Comparison of ENCODE assay signal across 23 cellular contexts in the genomic region with DNA sequence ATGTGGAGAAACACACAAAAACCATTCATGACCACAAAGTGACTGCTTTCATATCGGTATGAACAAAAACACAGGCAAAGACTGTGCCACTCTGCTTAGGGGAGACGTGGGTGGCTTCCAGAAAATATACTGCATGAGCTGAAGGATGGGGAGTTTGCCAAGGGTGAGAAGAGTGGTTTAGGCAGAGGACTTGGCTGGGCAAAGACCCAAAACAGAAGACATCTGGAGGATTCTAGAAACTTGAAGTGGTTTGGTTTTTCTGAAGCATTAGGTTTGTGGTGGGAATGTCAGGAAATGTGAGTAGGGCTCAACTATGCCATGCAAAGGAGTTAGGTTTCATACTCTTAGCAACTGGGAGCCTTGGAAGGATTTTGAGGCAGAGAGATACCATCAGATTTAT. TPM values are rescaled to one million over a fixed set of nuclear protein-coding genes. Genes with fewer than 3 reads are reported as not detected.
A peak's percentile ranks its signal among the peaks of the same experiment; 100 is the strongest.
DNase-seq lines count a peak whose midpoint lies in the region; ATAC-seq and TF ChIP-seq lines count a peak whose summit lies in the region.
"Had no signal": no experiment of that assay in that cellular context is flagged by ENCODE, and none has a peak within 500 bp of the region (broad histone marks: within the 10 kb centered on the region; RNA-seq: fewer than 3 reads in every experiment).

No MANE protein-coding gene starts in this region.

- H3K27me3 ChIP-seq in AG04450 (ENCODE audit: control insufficient read depth, insufficient read depth, low read length) = no peaks in the 10 kb centered on the region
- H3K27me3 ChIP-seq: ascending aorta, gastrocnemius medialis had no signal

- CTCF ChIA-PET in AG04450 (lab: Charles Lee) (interaction anchor here (1.0 to 1.4 kb wide), 2 partner anchors 14 to 171 kb away, joined by 3 read pairs; no protein-coding TSS in a partner anchor), WTC11 (lab: Charles Lee) (interaction anchor here (1.0 kb wide), 1 partner anchor 14 kb away, joined by 3 read pairs; no protein-coding TSS in a partner anchor)

- H3K4me1 ChIP-seq in mucosa of descending colon (ENCODE audit: low read depth) = no peaks in the 10 kb centered on the region
- H3K4me1 ChIP-seq: ascending aorta, gastrocnemius medialis had no signal

- H3K27ac ChIP-seq in AG04450 (ENCODE audit: low read depth, low read length) = no peak overlapping the region
- H3K27ac ChIP-seq: A549, ascending aorta, gastrocnemius medialis had no signal

- H3K4me1 Mint-ChIP-seq in WTC11 = peaks cover 30% of the 10 kb centered on the region
- H3K4me1 Mint-ChIP-seq in stimulated activated effector memory CD8-positive, alpha-beta T cell treated with anti-CD3 and anti-CD28 coated beads, Interleukin-12 subunit alpha, Interleukin-12 subunit beta, amount 100 ng/mL, for 72 hours = peaks cover 15% of the 10 kb centered on the region
- H3K4me1 Mint-ChIP-seq: CD4-positive, alpha-beta memory T cell had no signal

- no peaks in the 10 kb centered on the region for H3K9me3 ChIP-seq in AG04450 (ENCODE audit: control insufficient read depth, insufficient read depth, low read length)
- H3K9me3 ChIP-seq in mucosa of descending colon = no peaks in the 10 kb centered on the region
- H3K9me3 ChIP-seq: A549, ascending aorta, gastrocnemius medialis had no signal

- no peak for TF ChIP-seq CTCF in AG04450 (IDR thresholded peaks at IDR 0.05; ENCODE audit: low read depth, low read length)
- no peak for TF ChIP-seq CTCF in WTC11 (IDR thresholded peaks at IDR 0.05)
- TF ChIP-seq CTCF in fibroblast of the aortic adventitia (IDR thresholded peaks at IDR 0.05; ENCODE audit: insufficient read depth, low read length) = no peak
- TF ChIP-seq CTCF in mucosa of descending colon (IDR thresholded peaks at IDR 0.05) = no peak

- H3K27me3 Mint-ChIP-seq in WTC11 (ENCODE audit: low read depth) = no peaks in the 10 kb centered on the region
- H3K27me3 Mint-ChIP-seq: CD4-positive, alpha-beta memory T cell had no signal

- DNase-seq in AG04450 (ENCODE audit: low read depth, low spot score) (peak; percentile 32), GM04503 (ENCODE audit: low read depth) (peak; percentile 68), WTC11 (ENCODE audit: low spot score) (no peak), fibroblast of the aortic adventitia (ENCODE audit: low read depth) (peak; percentile 70), mucosa of descending colon (no peak), NCI-H128 (lab: John Stamatoyannopoulos, UW; ENCODE audit: unreplicated experiment) (no peak), OCI-M1 (lab: John Stamatoyannopoulos, UW) (no peak)
- no peak for DNase-seq in stimulated activated effector memory CD8-positive, alpha-beta T cell treated with anti-CD3 and anti-CD28 coated beads, Interleukin-12 subunit alpha, Interleukin-12 subunit beta, amount 100 ng/mL, for 72 hours (ENCODE audit: low spot score in 2 of 2)
- DNase-seq: activated CD8-positive, alpha-beta T cell treated with anti-CD3 and anti-CD28 coated beads, Interleukin-2, amount 10 ng/mL, durations not matched to agents 7 days and 5 days; activated naive CD4-positive, alpha-beta T cell treated with anti-CD3 and anti-CD28 coated beads, Interleukin-2, amount 50 U/mL, for 16 hours; activated T-cell treated with anti-CD3 and anti-CD28 coated beads, Interleukin-2, amount 50 U/mL, for 48 hours; CD4-positive, alpha-beta memory T cell; gastrocnemius medialis; kidney; natural killer cell; NCI-H1092; NCI-H2081 treated with DMSO at 0.1 percent for 48 hours; NCI-H524 treated with DMSO at 0.1 percent for 48 hours; posterior cingulate gyrus; stimulated activated CD4-positive, alpha-beta T cell treated with anti-CD3 and anti-CD28 coated beads, Interleukin-2, amount 100 ng/mL, for 24 hours had no signal

- H3K9me3 Mint-ChIP-seq in WTC11 = no peaks in the 10 kb centered on the region
- H3K9me3 Mint-ChIP-seq in stimulated activated effector memory CD8-positive, alpha-beta T cell treated with anti-CD3 and anti-CD28 coated beads, Interleukin-12 subunit alpha, Interleukin-12 subunit beta, amount 100 ng/mL, for 72 hours = no peaks in the 10 kb centered on the region
- H3K9me3 Mint-ChIP-seq: natural killer cell had no signal

- H3K4me3 Mint-ChIP-seq in WTC11 = no peak overlapping the region
- no peak overlapping the region for H3K4me3 Mint-ChIP-seq in stimulated activated effector memory CD8-positive, alpha-beta T cell treated with anti-CD3 and anti-CD28 coated beads, Interleukin-12 subunit alpha, Interleukin-12 subunit beta, amount 100 ng/mL, for 72 hours
- H3K4me3 Mint-ChIP-seq: activated CD8-positive, alpha-beta T cell treated with anti-CD3 and anti-CD28 coated beads, Interleukin-2, amount 10 ng/mL, durations not matched to agents 7 days and 5 days; CD4-positive, alpha-beta memory T cell; natural killer cell had no signal

- POLR2A ChIA-PET in AG04450 (lab: Yijun Ruan, JAX) (no interaction called here), WTC11 (lab: Charles Lee) (no interaction called here)

- H3K27ac Mint-ChIP-seq in WTC11 = peak overlapping the region; percentile 42; the same call in 1 of the 2 replicates
- H3K27ac Mint-ChIP-seq in stimulated activated effector memory CD8-positive, alpha-beta T cell treated with anti-CD3 and anti-CD28 coated beads, Interleukin-12 subunit alpha, Interleukin-12 subunit beta, amount 100 ng/mL, for 72 hours = no peak overlapping the region
- H3K27ac Mint-ChIP-seq: activated CD8-positive, alpha-beta T cell treated with anti-CD3 and anti-CD28 coated beads, Interleukin-2, amount 10 ng/mL, durations not matched to agents 7 days and 5 days; CD4-positive, alpha-beta memory T cell; natural killer cell had no signal

- intact Hi-C loops in mucosa of descending colon (cut with DNase I, micrococcal nuclease) = no loop called here

- H3K36me3 Mint-ChIP-seq in WTC11 = no peaks in the 10 kb centered on the region
- no peaks in the 10 kb centered on the region for H3K36me3 Mint-ChIP-seq in stimulated activated effector memory CD8-positive, alpha-beta T cell treated with anti-CD3 and anti-CD28 coated beads, Interleukin-12 subunit alpha, Interleukin-12 subunit beta, amount 100 ng/mL, for 72 hours
- H3K36me3 Mint-ChIP-seq: natural killer cell had no signal

- H3K36me3 ChIP-seq in mucosa of descending colon (ENCODE audit: low read depth) = no peaks in the 10 kb centered on the region
- H3K36me3 ChIP-seq: ascending aorta, gastrocnemius medialis had no signal

- H3K4me3 ChIP-seq in AG04450 (ENCODE audit: low read depth, low read length) (no peak overlapping the region), fibroblast of the aortic adventitia (ENCODE audit: low read depth, low read length) (no peak overlapping the region), mucosa of descending colon (no peak overlapping the region)
- H3K4me3 ChIP-seq: A549, ascending aorta, gastrocnemius medialis, K562 had no signal

- ATAC-seq in WTC11 (no peak), mucosa of descending colon (no peak)
- ATAC-seq in stimulated activated effector memory CD8-positive, alpha-beta T cell treated with anti-CD3 and anti-CD28 coated beads, Interleukin-12 subunit alpha, Interleukin-12 subunit beta, amount 100 ng/mL, for 72 hours = no peak
- ATAC-seq: A549; activated CD8-positive, alpha-beta T cell treated with anti-CD3 and anti-CD28 coated beads, Interleukin-2, amount 10 ng/mL, durations not matched to agents 7 days and 5 days; gastrocnemius medialis; K562; natural killer cell had no signal

TF ChIP-seq in WTC11, 78 proteins besides CTCF, POLR2A, EP300 and RAD21:
- TF ChIP-seq, protein P1, sequence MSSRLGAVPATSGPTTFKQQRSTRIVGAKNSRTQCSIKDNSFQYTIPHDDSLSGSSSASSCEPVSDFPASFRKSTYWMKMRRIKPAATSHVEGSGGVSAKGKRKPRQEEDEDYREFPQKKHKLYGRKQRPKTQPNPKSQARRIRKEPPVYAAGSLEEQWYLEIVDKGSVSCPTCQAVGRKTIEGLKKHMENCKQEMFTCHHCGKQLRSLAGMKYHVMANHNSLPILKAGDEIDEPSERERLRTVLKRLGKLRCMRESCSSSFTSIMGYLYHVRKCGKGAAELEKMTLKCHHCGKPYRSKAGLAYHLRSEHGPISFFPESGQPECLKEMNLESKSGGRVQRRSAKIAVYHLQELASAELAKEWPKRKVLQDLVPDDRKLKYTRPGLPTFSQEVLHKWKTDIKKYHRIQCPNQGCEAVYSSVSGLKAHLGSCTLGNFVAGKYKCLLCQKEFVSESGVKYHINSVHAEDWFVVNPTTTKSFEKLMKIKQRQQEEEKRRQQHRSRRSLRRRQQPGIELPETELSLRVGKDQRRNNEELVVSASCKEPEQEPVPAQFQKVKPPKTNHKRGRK (CRISPR knock-in tag; IDR thresholded peaks at IDR 0.05; ENCODE audit: borderline replicate concordance) = no peak

RNA-seq across cellular contexts. Expression of a gene that starts 26.6 kb away (rescaled TPM):
- 0.37 and 0.46 TPM in 2 replicates for polyA plus RNA-seq in AG04450 (2011; rRNA removed)
- polyA minus RNA-seq in AG04450 (2011; rRNA and poly(A)+ RNA removed) = 0.70 and 0.74 TPM in 2 replicates
- total RNA-seq in WTC11 (2021) (0.99 to 1.9 TPM (median 1.6 TPM) in 3 replicates), fibroblast of the aortic adventitia (ENCODE audit: low replicate concordance) (2.0 and 2.1 TPM in 2 replicates), mucosa of descending colon (1 to 10 TPM; 1.4 to 6.4 (median 2.1) TPM)

RNA-seq across cellular contexts. Expression of a gene that starts 33.2 kb away (rescaled TPM):
- polyA plus RNA-seq in AG04450 (2011; rRNA removed) = 32.0 and 32.9 TPM in 2 replicates
- 31.4 and 31.8 TPM in 2 replicates for polyA minus RNA-seq in AG04450 (2011; rRNA and poly(A)+ RNA removed)
- total RNA-seq in WTC11 (2021) (40.4 to 46.5 TPM (median 43.6 TPM) in 3 replicates), fibroblast of the aortic adventitia (ENCODE audit: low replicate concordance) (15.8 and 19.6 TPM in 2 replicates), mucosa of descending colon (10 to 100 TPM; 25.4 to 28.0 (median 25.9) TPM)

Comparison
In these comparisons a context has a peak if more than half of its experiments do, and no peak if none do; other contexts are left out.
1. DNase-seq: peak in AG04450 (single experiment), GM04503 (single experiment) and fibroblast of the aortic adventitia (single experiment); none in WTC11 (single experiment), mucosa of descending colon (0 of 3), NCI-H128 (single experiment), stimulated activated effector memory CD8-positive, alpha-beta T cell treated with anti-CD3 and anti-CD28 coated beads, Interleukin-12 subunit alpha, Interleukin-12 subunit beta, amount 100 ng/mL, for 72 hours (0 of 2) and OCI-M1 (single experiment).